9 cellular contexts compared by ENCODE assay signal in the genomic region with DNA sequence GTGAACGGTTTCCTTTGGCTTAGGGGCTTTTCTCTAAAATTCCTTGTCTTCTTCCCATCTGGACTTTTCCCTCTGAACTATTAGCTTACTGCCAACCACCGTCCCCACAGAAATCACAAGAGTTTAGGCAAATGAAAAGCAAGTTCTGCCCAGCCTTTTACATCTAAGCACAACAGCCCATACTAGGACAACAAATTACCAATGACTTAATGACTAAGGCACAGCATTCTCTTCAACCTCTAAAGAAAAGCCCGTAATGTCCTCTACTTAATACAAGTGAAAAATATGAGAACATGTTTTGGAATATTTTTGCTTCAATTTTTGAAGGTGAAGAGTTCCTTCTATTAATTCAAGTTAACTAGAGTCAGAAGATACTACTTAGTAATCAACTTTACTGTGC. TPM values are rescaled to one million over a fixed set of nuclear protein-coding genes. Genes with fewer than 3 reads are reported as not detected.
DNase-seq lines count a peak whose midpoint lies in the region; ATAC-seq, FAIRE-seq and TF ChIP-seq lines count a peak whose summit lies in the region.
"Had no signal": no experiment of that assay in that cellular context is flagged by ENCODE, and none has a peak within 500 bp of the region (broad histone marks: within the 10 kb centered on the region; RNA-seq: fewer than 3 reads in every experiment).

No MANE protein-coding gene starts in this region.

- no peak for TF ChIP-seq EP300 in esophagus muscularis mucosa (IDR thresholded peaks at IDR 0.05)

- H3K36me3 ChIP-seq in RWPE2 (ENCODE audit: low read depth) (peaks cover 6% of the 10 kb centered on the region; the same call in 1 of the 2 replicates), esophagus muscularis mucosa (no peaks in the 10 kb centered on the region), psoas muscle (ENCODE audit: insufficient read depth in 1 of 2, low read depth in 1 of 2) (no peaks in the 10 kb centered on the region)

- H3K4me1 ChIP-seq in RWPE2 (ENCODE audit: insufficient read depth, poor library complexity, severe bottlenecking) (peaks cover 7% of the 10 kb centered on the region), esophagus muscularis mucosa (peaks cover 11 to 53% (median 49%) of the 10 kb centered on the region in 4 donors), psoas muscle (peaks cover 19% of the 10 kb centered on the region)

- H3K9me3 ChIP-seq in RWPE2 (ENCODE audit: severe bottlenecking) (no peaks in the 10 kb centered on the region), esophagus muscularis mucosa (no peaks in the 10 kb centered on the region), psoas muscle (no peaks in the 10 kb centered on the region)

- FAIRE-seq in RCC 7860 (lab: Jason Lieb, UNC), result no peak

- no peaks in the 10 kb centered on the region for H3K27me3 ChIP-seq in RWPE2 (ENCODE audit: insufficient read depth, poor library complexity, severe bottlenecking)
- H3K27me3 ChIP-seq in esophagus muscularis mucosa, result no peaks in the 10 kb centered on the region
- no peaks in the 10 kb centered on the region for H3K27me3 ChIP-seq in psoas muscle (ENCODE audit: insufficient read depth in 3 of 3, low read length in 2 of 3)

- DNase-seq in RWPE2 (ENCODE audit: low spot score) (no peak), esophagus muscularis mucosa (ENCODE audit: extremely low spot score) (no peak), psoas muscle (no peak), COLO829 (ENCODE audit: low spot score) (no peak), KG1 (lab: John Stamatoyannopoulos, UW) (no peak), RCC 7860 (ENCODE audit: low spot score) (no peak)
- DNase-seq: T1000 had no signal

- TF ChIP-seq CTCF in RWPE2 (IDR thresholded peaks at IDR 0.05; ENCODE audit: poor library complexity, severe bottlenecking) (no peak), esophagus muscularis mucosa (IDR thresholded peaks at IDR 0.05) (no peak), psoas muscle (IDR thresholded peaks at IDR 0.05) (no peak)

- peak overlapping the region; percentile 84 for H3K4me3 ChIP-seq in GM08714 (ENCODE audit: low read length)
- H3K4me3 ChIP-seq in RWPE2 (ENCODE audit: severe bottlenecking), result peak overlapping the region; percentile 68
- H3K4me3 ChIP-seq in esophagus muscularis mucosa, result peak overlapping the region; percentile 72 to 92 (median 88)
- peak overlapping the region; percentile 96 for H3K4me3 ChIP-seq in psoas muscle

- intact Hi-C loops in esophagus muscularis mucosa (cut with DNase I) (loop anchor here (5.0 kb wide), 2 partner anchors 37 to 52 kb away; no protein-coding TSS in a partner anchor), psoas muscle (cut with DNase I) (loop anchor here in 1 of 2 donors (5.0 to 10.0 kb wide), 2 partner anchors 42 to 321 kb away; a partner anchor contains a TSS)

- no peak for TF ChIP-seq POLR2A in esophagus muscularis mucosa (IDR thresholded peaks at IDR 0.05; ENCODE audit: low read depth)

- 24% methylated on average over 3 of the region's 3 CpGs for WGBS in esophagus muscularis mucosa
- 22 to 38% (median 25%) methylated on average over 3 of the region's 3 CpGs for WGBS in psoas muscle, 3 donors

- ATAC-seq in RWPE2 (ENCODE audit: low read depth) (no peak), psoas muscle (no peak), HG02938 (IDR thresholded peaks at IDR 0.05; ENCODE audit: unreplicated experiment) (no peak)

- H3K27ac ChIP-seq in RWPE2 (ENCODE audit: poor library complexity, severe bottlenecking), result peak overlapping the region; percentile 88
- peak overlapping the region; percentile 96 to 100 (median 98) for H3K27ac ChIP-seq in esophagus muscularis mucosa (replicated peaks in 1 of 4)
- H3K27ac ChIP-seq in psoas muscle, result peak overlapping the region; percentile 99

RNA-seq across cellular contexts. Expression of a gene that starts 1.2 kb away (rescaled TPM):
- total RNA-seq in esophagus muscularis mucosa (10 to 100 TPM in 3 of 4 donors, 1 to 10 TPM in 1; 9.6 to 20.4 (median 12.6) TPM), psoas muscle (1 to 10 TPM; 5.2 to 6.0 (median 5.3) TPM)
- polyA plus RNA-seq in psoas muscle, result 1 to 10 TPM; 2.5 to 5.3 (median 3.0) TPM

RNA-seq across cellular contexts. Expression of a gene that starts 21.7 kb away (rescaled TPM):
- total RNA-seq in esophagus muscularis mucosa, result 10 to 100 TPM; 17.4 to 36.8 (median 24.5) TPM
- total RNA-seq in psoas muscle, result 10 to 100 TPM; 17.6 to 22.5 (median 21.8) TPM
- 10 to 100 TPM; 12.1 to 21.6 (median 18.1) TPM for polyA plus RNA-seq in psoas muscle

RNA-seq across cellular contexts. Expression of a gene that starts 41.5 kb away (rescaled TPM):
- total RNA-seq in esophagus muscularis mucosa, result 100 to 1,000 TPM; 135 to 143 (median 138) TPM
- total RNA-seq in psoas muscle, result 100 to 1,000 TPM in 3 of 4 donors, 10 to 100 TPM in 1; 74.7 to 111 (median 100) TPM
- 100 to 1,000 TPM in 2 of 3 donors, 10 to 100 TPM in 1; 72.2 to 138 (median 105) TPM for polyA plus RNA-seq in psoas muscle
